ENCODE assay signal across 1 cellular context in the genomic region with DNA sequence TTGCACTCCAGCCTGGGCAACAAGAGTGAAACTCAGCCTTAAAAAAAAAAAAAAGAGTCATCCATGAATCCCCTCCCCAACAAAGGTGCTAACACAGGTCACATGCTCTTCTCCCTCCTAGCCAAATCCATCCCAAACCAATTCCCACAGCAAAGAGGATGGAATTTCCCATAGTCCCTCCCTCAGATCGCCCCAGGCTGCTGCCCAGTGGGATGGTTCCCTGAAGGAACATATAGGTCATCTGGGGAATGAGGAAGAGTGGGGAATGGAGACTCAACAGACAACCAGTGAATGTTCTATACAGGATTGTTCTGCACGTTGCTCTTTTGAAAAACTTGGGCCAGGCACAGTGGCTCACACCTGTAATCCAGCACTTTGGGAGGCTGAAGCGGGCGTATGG.
TF ChIP-seq lines count a peak whose summit lies in the region.

No MANE protein-coding gene starts in this region.

TF ChIP-seq in HepG2, 621 proteins besides CTCF, POLR2A, EP300 and RAD21:
- 0 out of 2 replicates have a peak, but pooled peaks have one; percentile 39 for TF ChIP-seq ZNF709 (CRISPR knock-in tag; IDR thresholded peaks at IDR 0.05)
- TF ChIP-seq TAF15 (IDR thresholded peaks at IDR 0.05; ENCODE audit: low read depth, low read length, poor library complexity, severe bottlenecking), result no peak
- TF ChIP-seq, protein P1, sequence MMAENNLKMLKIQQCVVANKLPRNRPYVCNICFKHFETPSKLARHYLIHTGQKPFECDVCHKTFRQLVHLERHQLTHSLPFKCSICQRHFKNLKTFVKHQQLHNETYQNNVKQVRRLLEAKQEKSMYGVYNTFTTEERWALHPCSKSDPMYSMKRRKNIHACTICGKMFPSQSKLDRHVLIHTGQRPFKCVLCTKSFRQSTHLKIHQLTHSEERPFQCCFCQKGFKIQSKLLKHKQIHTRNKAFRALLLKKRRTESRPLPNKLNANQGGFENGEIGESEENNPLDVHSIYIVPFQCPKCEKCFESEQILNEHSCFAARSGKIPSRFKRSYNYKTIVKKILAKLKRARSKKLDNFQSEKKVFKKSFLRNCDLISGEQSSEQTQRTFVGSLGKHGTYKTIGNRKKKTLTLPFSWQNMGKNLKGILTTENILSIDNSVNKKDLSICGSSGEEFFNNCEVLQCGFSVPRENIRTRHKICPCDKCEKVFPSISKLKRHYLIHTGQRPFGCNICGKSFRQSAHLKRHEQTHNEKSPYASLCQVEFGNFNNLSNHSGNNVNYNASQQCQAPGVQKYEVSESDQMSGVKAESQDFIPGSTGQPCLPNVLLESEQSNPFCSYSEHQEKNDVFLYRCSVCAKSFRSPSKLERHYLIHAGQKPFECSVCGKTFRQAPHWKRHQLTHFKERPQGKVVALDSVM (CRISPR knock-in tag; IDR thresholded peaks at IDR 0.05), result no peak
- no peak for TF ChIP-seq ZNF841 (CRISPR knock-in tag; IDR thresholded peaks at IDR 0.05; ENCODE audit: borderline replicate concordance)
- 0 out of 2 replicates have a peak, but pooled peaks have one; percentile 23 for TF ChIP-seq ARNTL (CRISPR knock-in tag; IDR thresholded peaks at IDR 0.05)
- no peak for TF ChIP-seq ZNF160 (CRISPR knock-in tag; IDR thresholded peaks at IDR 0.05)
- no peak for TF ChIP-seq TEAD2 (CRISPR knock-in tag; IDR thresholded peaks at IDR 0.05)
